In the genomic region with DNA sequence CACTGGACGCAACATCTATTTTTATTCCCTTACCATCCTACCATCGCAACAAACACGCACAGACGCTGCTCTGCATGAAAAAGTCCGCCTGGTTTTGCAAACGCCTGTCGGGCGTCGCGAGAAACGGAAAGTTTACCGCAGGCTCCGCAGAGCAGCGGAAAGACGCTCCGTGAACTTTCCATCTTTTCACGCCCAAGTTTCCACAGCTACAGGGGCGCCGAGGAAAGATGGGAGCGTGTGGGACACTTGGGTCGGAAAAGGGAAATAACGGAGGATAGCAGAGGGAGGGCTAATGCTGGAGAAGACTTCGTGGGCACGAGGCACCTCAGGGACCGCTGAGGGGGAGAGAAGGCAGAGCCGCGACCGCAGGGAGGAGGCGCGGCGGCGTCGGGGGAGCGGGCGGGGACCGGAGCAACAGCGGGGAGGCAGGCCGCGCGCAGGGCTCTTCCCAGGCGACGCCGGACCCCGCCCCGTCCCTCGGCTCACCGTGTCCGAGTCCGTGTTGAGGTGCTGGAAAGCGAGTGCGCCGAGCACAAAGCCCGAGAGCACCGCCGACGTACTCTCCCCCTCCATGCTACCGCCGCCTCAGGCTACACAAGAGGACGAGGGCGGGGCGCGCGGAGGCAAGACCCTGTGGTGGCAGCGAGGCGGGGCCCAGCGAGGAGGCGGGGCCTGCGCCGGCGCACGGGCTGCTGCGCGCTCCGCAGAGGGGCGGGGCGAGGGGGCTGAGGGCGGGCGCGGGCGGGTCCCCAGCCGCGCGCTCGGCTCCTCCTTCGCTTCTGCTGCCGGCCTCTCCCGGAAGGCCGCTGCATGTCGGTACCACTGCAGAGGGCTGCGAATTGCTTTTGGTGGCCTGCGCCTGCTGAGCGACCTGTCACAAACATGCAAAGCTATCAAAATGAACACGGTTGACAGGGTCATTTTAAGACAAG, we compare ENCODE assay signal across 8 cellular contexts. TPM values are rescaled to one million over a fixed set of nuclear protein-coding genes. Genes with fewer than 3 reads are reported as not detected.
DNase-seq lines count a peak whose midpoint lies in the region; ATAC-seq, FAIRE-seq and TF ChIP-seq lines count a peak whose summit lies in the region.

A gene (minus strand): TSS at position 601 of the 932 bp plus-strand sequence. CDS start 28 bp downstream, at position 573.

- H3K4me1 ChIP-seq in adipocyte (ENCODE audit: control insufficient read depth, insufficient read depth, low read length) (peaks cover 16% of the 10 kb centered on the region), transverse colon (peaks cover 0 to 14% (median 9%) of the 10 kb centered on the region in 4 donors)

- in situ Hi-C loops in transverse colon (cut with MboI; ENCODE audit: low pct_ligation_motif_present in 1 of 4, low pct_unique_long_range_greater_than_20kb in 1 of 4, low sequenced_read_pairs in 3 of 4) = no loop called here

- H3K27me3 ChIP-seq in adipocyte (replicated peaks; ENCODE audit: control insufficient read depth, insufficient read depth, low read length) = no peaks in the 10 kb centered on the region
- no peaks in the 10 kb centered on the region for H3K27me3 ChIP-seq in transverse colon

- ATAC-seq in HG02798 (IDR thresholded peaks at IDR 0.05; ENCODE audit: poor library complexity, unreplicated experiment) = peak; percentile 97

- H3K27ac ChIP-seq in transverse colon = peak within 1 kb of the TSS; percentile 90 to 95 (median 94)

- DNase-seq in GM12891 (ENCODE audit: insufficient read length, low spot score) = peak; percentile 93
- DNase-seq in NCI-H1417 treated with DMSO at 0.1 percent for 48 hours (lab: John Stamatoyannopoulos, UW) = peak; percentile 75
- peak; percentile 85 to 89 for DNase-seq in SW 1271 (lab: John Stamatoyannopoulos, UW)
- DNase-seq in adipocyte (ENCODE audit: low read depth) = peak; percentile 98
- DNase-seq in cardiac septum (ENCODE audit: low spot score) = peak; percentile 97
- peak; percentile 94 for DNase-seq in pons (ENCODE audit: low spot score)
- peak; percentile 95 for DNase-seq in transverse colon

- FAIRE-seq in GM12891 (lab: Jason Lieb, UNC) = peak; percentile 96

- H3K9me3 ChIP-seq in adipocyte (ENCODE audit: control insufficient read depth, low read length) (no peaks in the 10 kb centered on the region), transverse colon (no peaks in the 10 kb centered on the region)

- WGBS in transverse colon (ENCODE audit: low coverage in 1 of 2), 2 donors = 0 to 1% methylated on average over 5 to 68 of the region's 93 CpGs

- H3K9ac ChIP-seq in adipocyte (ENCODE audit: low read length) = peak within 1 kb of the TSS; percentile 91

- TF ChIP-seq CTCF in transverse colon (IDR thresholded peaks at IDR 0.05) = no peak

- TF ChIP-seq POLR2A in GM12891 (IDR thresholded peaks at IDR 0.05; ENCODE audit: low read depth, low read length) = peak; percentile 88
- peak; percentile 70 for TF ChIP-seq POLR2A in transverse colon (IDR thresholded peaks at IDR 0.05)

- H3K4me3 ChIP-seq in adipocyte (ENCODE audit: low read length) (peak within 1 kb of the TSS; percentile 96), transverse colon (peak within 1 kb of the TSS; percentile 50 to 83 (median 64))

- intact Hi-C loops in cardiac septum (cut with DNase I) (loop anchor here (2.0 to 10.0 kb wide), 2 partner anchors 30 to 200 kb away; a partner anchor contains a TSS), transverse colon (cut with DNase I; ENCODE audit: low total_unique reads) (no loop called here)

- no peak for TF ChIP-seq EP300 in transverse colon (IDR thresholded peaks at IDR 0.05; ENCODE audit: low read depth)

- peaks cover 5% of the 10 kb centered on the region for H3K36me3 ChIP-seq in adipocyte (ENCODE audit: control insufficient read depth, insufficient read depth, low read length, severe bottlenecking)
- peaks cover 0 to 3% (median 0%) of the 10 kb centered on the region in 4 donors for H3K36me3 ChIP-seq in transverse colon

TF ChIP-seq in GM12891, 5 proteins besides CTCF, POLR2A, EP300 and RAD21:
- TF ChIP-seq SPI1 (IDR thresholded peaks at IDR 0.05; ENCODE audit: low read depth, low read length) (no peak), TAF1 (IDR thresholded peaks at IDR 0.05; ENCODE audit: low read depth, low read length) (no peak; the same call in 1 of the 2 replicates), POLR2AphosphoS5 (IDR thresholded peaks at IDR 0.05; ENCODE audit: low read depth, low read length) (peak; percentile 85)

RNA-seq across cellular contexts. Expression of the gene that starts here (rescaled TPM):
- 3.6 TPM for polyA plus RNA-seq in GM12891 (2012; ENCODE audit: low read depth, missing spikeins)
- total RNA-seq in cardiac septum = 6.4 TPM
- 10 to 100 TPM in 2 of 4 donors, 1 to 10 TPM in 2; 5.0 to 12.4 (median 9.7) TPM for total RNA-seq in transverse colon

Comparison
In these comparisons a context has a peak if more than half of its experiments do, and no peak if none do; other contexts are left out.
1. Peak in every context shown above with its lines: DNase-seq, ATAC-seq, H3K4me3 ChIP-seq and H3K27ac ChIP-seq.